Comparison of ENCODE assay signal across 12 cellular contexts in genomic region chr20:53706008-53706481, GRCh38.
DNase-seq lines count a peak whose midpoint lies in the region; ATAC-seq and TF ChIP-seq lines count a peak whose summit lies in the region.
"Had no signal": no experiment of that assay in that cellular context is flagged by ENCODE, and none has a peak within 500 bp of the region (broad histone marks: within the 10 kb centered on the region; RNA-seq: fewer than 3 reads in every experiment).

No MANE protein-coding gene starts in this region.

- peak overlapping the region; percentile 97 for H3K27ac Mint-ChIP-seq in activated naive CD4-positive, alpha-beta T cell treated with anti-CD3 and anti-CD28 coated beads, Interleukin-2, amount 50 U/mL, for 24 hours
- peak overlapping the region; percentile 96 for H3K27ac Mint-ChIP-seq in activated CD8-positive, alpha-beta T cell treated with anti-CD3 and anti-CD28 coated beads for 36 hours

- H3K79me2 ChIP-seq in hepatocyte, result no peaks in the 10 kb centered on the region

- peaks cover 51% of the 10 kb centered on the region for H3K4me1 Mint-ChIP-seq in activated naive CD4-positive, alpha-beta T cell treated with anti-CD3 and anti-CD28 coated beads, Interleukin-2, amount 50 U/mL, for 24 hours
- peaks cover 51% of the 10 kb centered on the region for H3K4me1 Mint-ChIP-seq in activated CD8-positive, alpha-beta T cell treated with anti-CD3 and anti-CD28 coated beads for 36 hours (ENCODE audit: low read depth)

- TF ChIP-seq EP300 in tibial nerve (IDR thresholded peaks at IDR 0.05), result no peak

- H3K4me1 ChIP-seq in hepatocyte (ENCODE audit: insufficient read depth) (peaks cover 31% of the 10 kb centered on the region), tibial nerve (peaks cover 5 to 34% (median 23%) of the 10 kb centered on the region in 4 donors), mucosa of descending colon (ENCODE audit: low read depth) (peaks cover 3% of the 10 kb centered on the region)
- H3K4me1 ChIP-seq: foreskin keratinocyte had no signal

- no peak for TF ChIP-seq CTCF in activated CD8-positive, alpha-beta T cell treated with anti-CD3 and anti-CD28 coated beads for 36 hours (IDR thresholded peaks at IDR 0.05)
- TF ChIP-seq CTCF in hepatocyte (IDR thresholded peaks at IDR 0.05; ENCODE audit: poor library complexity), result no peak
- TF ChIP-seq CTCF in tibial nerve (IDR thresholded peaks at IDR 0.05), result no peak
- no peak for TF ChIP-seq CTCF in mucosa of descending colon (IDR thresholded peaks at IDR 0.05)

- no peak for TF ChIP-seq POLR2A in tibial nerve (IDR thresholded peaks at IDR 0.05)

- no peaks in the 10 kb centered on the region for H3K36me3 Mint-ChIP-seq in activated naive CD4-positive, alpha-beta T cell treated with anti-CD3 and anti-CD28 coated beads, Interleukin-2, amount 50 U/mL, for 24 hours
- no peaks in the 10 kb centered on the region for H3K36me3 Mint-ChIP-seq in activated CD8-positive, alpha-beta T cell treated with anti-CD3 and anti-CD28 coated beads for 36 hours (ENCODE audit: low read depth)

- peak overlapping the region; percentile 47 for H3K4me3 Mint-ChIP-seq in activated naive CD4-positive, alpha-beta T cell treated with anti-CD3 and anti-CD28 coated beads, Interleukin-2, amount 50 U/mL, for 24 hours
- H3K4me3 Mint-ChIP-seq in activated CD8-positive, alpha-beta T cell treated with anti-CD3 and anti-CD28 coated beads for 36 hours, result peak overlapping the region; percentile 70

- H3K27me3 ChIP-seq in hepatocyte (no peaks in the 10 kb centered on the region), tibial nerve (no peaks in the 10 kb centered on the region)
- H3K27me3 ChIP-seq: foreskin keratinocyte had no signal

- H3K36me3 ChIP-seq in hepatocyte (replicated peaks; ENCODE audit: insufficient read depth, low read depth), result no peaks in the 10 kb centered on the region
- no peaks in the 10 kb centered on the region for H3K36me3 ChIP-seq in tibial nerve
- no peaks in the 10 kb centered on the region for H3K36me3 ChIP-seq in mucosa of descending colon (ENCODE audit: low read depth)

- ATAC-seq in activated CD8-positive, alpha-beta T cell treated with anti-CD3 and anti-CD28 coated beads for 36 hours, result no peak
- ATAC-seq in mucosa of descending colon, result no peak
- ATAC-seq: foreskin keratinocyte had no signal

- DNase-seq in activated naive CD4-positive, alpha-beta T cell (lab: John Stamatoyannopoulos, UW), result no peak
- DNase-seq in activated CD8-positive, alpha-beta T cell treated with anti-CD3 and anti-CD28 coated beads for 36 hours, result no peak
- DNase-seq in hepatocyte (ENCODE audit: low spot score) (no peak), tibial nerve (ENCODE audit: low spot score in 2 of 2) (no peak), mucosa of descending colon (no peak), NOMO-1 treated with DMSO at 0.1 percent for 48 hours (lab: John Stamatoyannopoulos, UW; ENCODE audit: unreplicated experiment) (no peak)
- DNase-seq in activated effector memory CD4-positive, alpha-beta T cell treated with Interleukin-2 at 50 U/mL for 16 hours, result no peak
- DNase-seq: activated gamma-delta T cell treated with Interleukin-2 at 50 U/mL for 16 hours, foreskin keratinocyte, NCI-H2107 had no signal

- no peaks in the 10 kb centered on the region for H3K9me2 ChIP-seq in hepatocyte (replicated peaks; ENCODE audit: insufficient read depth)

- whole genome bisulfite sequencing in hepatocyte (ENCODE audit: low lambda C conversion rate, missing lambda C conversion rate), result 79% methylated on average over 2 of the region's 2 CpGs
- WGBS in tibial nerve, 2 donors, result 70 to 75% methylated on average over 2 of the region's 2 CpGs

- CTCF ChIA-PET in activated CD8-positive, alpha-beta T cell treated with anti-CD3 and anti-CD28 coated beads for 36 hours (lab: Charles Lee), result interaction anchor here (0.9 to 3.1 kb wide), 9 partner anchors 17 to 233 kb away, joined by 3 to 12 read pairs (median 3); no protein-coding TSS in a partner anchor

- H3K27ac ChIP-seq in hepatocyte, result peak overlapping the region; percentile 83
- H3K27ac ChIP-seq in tibial nerve, result peak overlapping the region in 3 of 4 donors; percentile 27 to 69 (median 56)
- H3K27ac ChIP-seq: C4-2B, foreskin keratinocyte had no signal

- no peak overlapping the region for H2AFZ ChIP-seq in hepatocyte

- POLR2A ChIA-PET in activated CD8-positive, alpha-beta T cell treated with anti-CD3 and anti-CD28 coated beads for 36 hours (lab: Charles Lee), result interaction anchor here (0.9 to 1.0 kb wide), 2 partner anchors 20 to 45 kb away, joined by 3 read pairs; no protein-coding TSS in a partner anchor

- no peaks in the 10 kb centered on the region for H3K27me3 Mint-ChIP-seq in activated naive CD4-positive, alpha-beta T cell treated with anti-CD3 and anti-CD28 coated beads, Interleukin-2, amount 50 U/mL, for 24 hours
- H3K27me3 Mint-ChIP-seq in activated CD8-positive, alpha-beta T cell treated with anti-CD3 and anti-CD28 coated beads for 36 hours, result no peaks in the 10 kb centered on the region

- H3K9me3 ChIP-seq in hepatocyte (ENCODE audit: low read depth) (no peaks in the 10 kb centered on the region), tibial nerve (no peaks in the 10 kb centered on the region), mucosa of descending colon (no peaks in the 10 kb centered on the region)

- H4K20me1 ChIP-seq in hepatocyte (ENCODE audit: insufficient read depth, poor library complexity, severe bottlenecking), result no peaks in the 10 kb centered on the region

- peak overlapping the region; percentile 2 for H3K4me2 ChIP-seq in hepatocyte

- intact Hi-C loops in activated CD8-positive, alpha-beta T cell treated with anti-CD3 and anti-CD28 coated beads for 36 hours (cut with micrococcal nuclease), result loop anchor here (2.0 to 5.0 kb wide), 3 partner anchors 49 to 226 kb away; no protein-coding TSS in a partner anchor
- intact Hi-C loops in mucosa of descending colon (cut with DNase I, micrococcal nuclease), result no loop called here

- H3K9me3 Mint-ChIP-seq in activated naive CD4-positive, alpha-beta T cell treated with anti-CD3 and anti-CD28 coated beads, Interleukin-2, amount 50 U/mL, for 24 hours, result no peaks in the 10 kb centered on the region
- no peaks in the 10 kb centered on the region for H3K9me3 Mint-ChIP-seq in activated CD8-positive, alpha-beta T cell treated with anti-CD3 and anti-CD28 coated beads for 36 hours

- no peak overlapping the region for H3K4me3 ChIP-seq in hepatocyte
- H3K4me3 ChIP-seq in tibial nerve, result no peak overlapping the region
- H3K4me3 ChIP-seq in mucosa of descending colon, result no peak overlapping the region
